ENCODE assay signal across 8 cellular contexts in genomic region chr10:99733366-99733765, GRCh38. TPM values are rescaled to one million over a fixed set of nuclear protein-coding genes. Genes with fewer than 3 reads are reported as not detected.
A peak's percentile ranks its signal among the peaks of the same experiment; 100 is the strongest.
DNase-seq lines count a peak whose midpoint lies in the region; ATAC-seq and TF ChIP-seq lines count a peak whose summit lies in the region.

No MANE protein-coding gene starts in this region.

- TF ChIP-seq POLR2A in right lobe of liver (IDR thresholded peaks at IDR 0.05), result no peak

- H3K9me3 Mint-ChIP-seq in GM23338, result peaks cover 2% of the 10 kb centered on the region; the same call in 1 of the 3 replicates
- H3K9me3 Mint-ChIP-seq in activated T-helper 1 cell treated with anti-CD3 and anti-CD28 coated beads, Interleukin-12 subunit alpha, Interleukin-12 subunit beta, Interleukin-2, Interleukin-4 antibody, amounts not matched to agents 30 ng/mL and 10 ng/mL and 1 ng/mL, durations not matched to agents 14 hours and 24 hours and 36 hours, result no peaks in the 10 kb centered on the region

- intact Hi-C loops in activated T-helper 1 cell treated with anti-CD3 and anti-CD28 coated beads, Interleukin-12 subunit alpha, Interleukin-12 subunit beta, Interleukin-2, Interleukin-4 antibody, amounts not matched to agents 30 ng/mL and 10 ng/mL and 1 ng/mL, durations not matched to agents 14 hours and 24 hours and 36 hours (cut with micrococcal nuclease), result loop anchor here (2.0 to 10.0 kb wide), 4 partner anchors 274 to 801 kb away; partner anchors contain the start of genes BLOC1S2, DNMBP, ERLIN1 and HIF1AN
- intact Hi-C loops in right lobe of liver (cut with DNase I), result no loop called here

- no peak overlapping the region for H2AFZ ChIP-seq in GM23338

- H3K4me2 ChIP-seq in GM23338, result 0 out of 2 replicates have a peak overlapping the region, but pooled peaks have one; percentile 79

- WGBS in right lobe of liver (ENCODE audit: insufficient coverage, low coverage, low lambda C conversion rate, missing lambda C conversion rate), result 97% methylated on average over 8 of the region's 8 CpGs

- no peak for TF ChIP-seq CTCF in AG10803 (conservative IDR thresholded peaks at IDR 0.05; ENCODE audit: low read length)
- TF ChIP-seq CTCF in GM23338 (conservative IDR thresholded peaks at IDR 0.05; ENCODE audit: low read depth in 2 of 2), result no peak
- TF ChIP-seq CTCF in right lobe of liver (IDR thresholded peaks at IDR 0.05), result no peak
- TF ChIP-seq CTCF in foreskin keratinocyte (conservative IDR thresholded peaks at IDR 0.05), result no peak

- no peaks in the 10 kb centered on the region for H3K9me2 ChIP-seq in GM23338 (ENCODE audit: insufficient read depth)

- no peaks in the 10 kb centered on the region; the same call in none of the 2 replicates for H4K20me1 ChIP-seq in GM23338 (replicated peaks; ENCODE audit: insufficient read depth)

- H3K27ac Mint-ChIP-seq in GM23338, result no peak overlapping the region
- no peak overlapping the region for H3K27ac Mint-ChIP-seq in activated T-helper 1 cell treated with anti-CD3 and anti-CD28 coated beads, Interleukin-12 subunit alpha, Interleukin-12 subunit beta, Interleukin-2, Interleukin-4 antibody, amounts not matched to agents 30 ng/mL and 10 ng/mL and 1 ng/mL, durations not matched to agents 14 hours and 24 hours and 36 hours

- DNase-seq in AG10803 (ENCODE audit: low read depth) (peak; percentile 29), GM23338 (ENCODE audit: low spot score) (no peak), right lobe of liver (no peak), NCI-H1092 (lab: John Stamatoyannopoulos, UW) (no peak), COLO829 (ENCODE audit: low spot score) (no peak), foreskin keratinocyte (no peak)
- DNase-seq in activated T-helper 1 cell treated with anti-CD3 and anti-CD28 coated beads, Interleukin-12 subunit alpha, Interleukin-12 subunit beta, Interleukin-2, Interleukin-4 antibody, amounts not matched to agents 30 ng/mL and 10 ng/mL and 1 ng/mL, durations not matched to agents 14 hours and 24 hours and 36 hours (ENCODE audit: low spot score), result no peak

- peaks cover 35% of the 10 kb centered on the region for H3K79me2 ChIP-seq in GM23338 (replicated peaks; ENCODE audit: insufficient read depth)

- no peak for ATAC-seq in GM23338
- ATAC-seq in right lobe of liver, result no peak
- no peak for ATAC-seq in HG03097 (IDR thresholded peaks at IDR 0.05; ENCODE audit: low FRiP score, unreplicated experiment)
- no peak for ATAC-seq in foreskin keratinocyte

- H3K27me3 Mint-ChIP-seq in GM23338 (ENCODE audit: insufficient read depth, low read depth, poor library complexity), result peaks cover 7% of the 10 kb centered on the region
- H3K27me3 Mint-ChIP-seq in activated T-helper 1 cell treated with anti-CD3 and anti-CD28 coated beads, Interleukin-12 subunit alpha, Interleukin-12 subunit beta, Interleukin-2, Interleukin-4 antibody, amounts not matched to agents 30 ng/mL and 10 ng/mL and 1 ng/mL, durations not matched to agents 14 hours and 24 hours and 36 hours (ENCODE audit: insufficient read depth), result no peaks in the 10 kb centered on the region

- H3K27me3 ChIP-seq in GM23338 (ENCODE audit: insufficient read depth) (no peaks in the 10 kb centered on the region), right lobe of liver (no peaks in the 10 kb centered on the region), foreskin keratinocyte (no peaks in the 10 kb centered on the region)

- no peaks in the 10 kb centered on the region for H3K9me3 ChIP-seq in right lobe of liver

- no peaks in the 10 kb centered on the region for H3F3A ChIP-seq in GM23338 (replicated peaks; ENCODE audit: low read depth)

- peaks cover 7% of the 10 kb centered on the region for H3K4me1 Mint-ChIP-seq in GM23338
- peaks cover 43% of the 10 kb centered on the region for H3K4me1 Mint-ChIP-seq in activated T-helper 1 cell treated with anti-CD3 and anti-CD28 coated beads, Interleukin-12 subunit alpha, Interleukin-12 subunit beta, Interleukin-2, Interleukin-4 antibody, amounts not matched to agents 30 ng/mL and 10 ng/mL and 1 ng/mL, durations not matched to agents 14 hours and 24 hours and 36 hours (ENCODE audit: low read depth)

- H3K36me3 ChIP-seq in GM23338 (ENCODE audit: insufficient read depth) (peaks cover 29% of the 10 kb centered on the region), right lobe of liver (peaks cover 0 to 20% (median 0%) of the 10 kb centered on the region in 4 donors)

- peaks cover 24% of the 10 kb centered on the region for H3K36me3 Mint-ChIP-seq in GM23338 (ENCODE audit: low read depth)
- H3K36me3 Mint-ChIP-seq in activated T-helper 1 cell treated with anti-CD3 and anti-CD28 coated beads, Interleukin-12 subunit alpha, Interleukin-12 subunit beta, Interleukin-2, Interleukin-4 antibody, amounts not matched to agents 30 ng/mL and 10 ng/mL and 1 ng/mL, durations not matched to agents 14 hours and 24 hours and 36 hours (ENCODE audit: low read depth), result peaks cover 29% of the 10 kb centered on the region

- H3K4me3 ChIP-seq in AG10803 (ENCODE audit: low read length), result peak overlapping the region; percentile 40
- peak overlapping the region; percentile 72; the same call in 1 of the 2 replicates for H3K4me3 ChIP-seq in GM23338
- H3K4me3 ChIP-seq in right lobe of liver, result peak overlapping the region in 2 of 3 donors; percentile 95 to 96

- H3K4me1 ChIP-seq in GM23338 (ENCODE audit: insufficient read depth) (peaks cover 4% of the 10 kb centered on the region; the same call in 1 of the 2 replicates), right lobe of liver (peaks cover 0 to 24% (median 4%) of the 10 kb centered on the region in 4 donors), foreskin keratinocyte (peaks cover 14% of the 10 kb centered on the region)

- H3K4me3 Mint-ChIP-seq in GM23338, result peak overlapping the region; percentile 63
- peak overlapping the region; percentile 79 for H3K4me3 Mint-ChIP-seq in activated T-helper 1 cell treated with anti-CD3 and anti-CD28 coated beads, Interleukin-12 subunit alpha, Interleukin-12 subunit beta, Interleukin-2, Interleukin-4 antibody, amounts not matched to agents 30 ng/mL and 10 ng/mL and 1 ng/mL, durations not matched to agents 14 hours and 24 hours and 36 hours

- no peak overlapping the region for H3K27ac ChIP-seq in GM23338 (ENCODE audit: low read depth)
- H3K27ac ChIP-seq in right lobe of liver, result peak overlapping the region; percentile 94 to 98 (median 97)
- H3K27ac ChIP-seq in foreskin keratinocyte, result no peak overlapping the region

TF ChIP-seq in GM23338, 12 proteins besides CTCF, POLR2A, EP300 and RAD21:
- TF ChIP-seq, protein P1, sequence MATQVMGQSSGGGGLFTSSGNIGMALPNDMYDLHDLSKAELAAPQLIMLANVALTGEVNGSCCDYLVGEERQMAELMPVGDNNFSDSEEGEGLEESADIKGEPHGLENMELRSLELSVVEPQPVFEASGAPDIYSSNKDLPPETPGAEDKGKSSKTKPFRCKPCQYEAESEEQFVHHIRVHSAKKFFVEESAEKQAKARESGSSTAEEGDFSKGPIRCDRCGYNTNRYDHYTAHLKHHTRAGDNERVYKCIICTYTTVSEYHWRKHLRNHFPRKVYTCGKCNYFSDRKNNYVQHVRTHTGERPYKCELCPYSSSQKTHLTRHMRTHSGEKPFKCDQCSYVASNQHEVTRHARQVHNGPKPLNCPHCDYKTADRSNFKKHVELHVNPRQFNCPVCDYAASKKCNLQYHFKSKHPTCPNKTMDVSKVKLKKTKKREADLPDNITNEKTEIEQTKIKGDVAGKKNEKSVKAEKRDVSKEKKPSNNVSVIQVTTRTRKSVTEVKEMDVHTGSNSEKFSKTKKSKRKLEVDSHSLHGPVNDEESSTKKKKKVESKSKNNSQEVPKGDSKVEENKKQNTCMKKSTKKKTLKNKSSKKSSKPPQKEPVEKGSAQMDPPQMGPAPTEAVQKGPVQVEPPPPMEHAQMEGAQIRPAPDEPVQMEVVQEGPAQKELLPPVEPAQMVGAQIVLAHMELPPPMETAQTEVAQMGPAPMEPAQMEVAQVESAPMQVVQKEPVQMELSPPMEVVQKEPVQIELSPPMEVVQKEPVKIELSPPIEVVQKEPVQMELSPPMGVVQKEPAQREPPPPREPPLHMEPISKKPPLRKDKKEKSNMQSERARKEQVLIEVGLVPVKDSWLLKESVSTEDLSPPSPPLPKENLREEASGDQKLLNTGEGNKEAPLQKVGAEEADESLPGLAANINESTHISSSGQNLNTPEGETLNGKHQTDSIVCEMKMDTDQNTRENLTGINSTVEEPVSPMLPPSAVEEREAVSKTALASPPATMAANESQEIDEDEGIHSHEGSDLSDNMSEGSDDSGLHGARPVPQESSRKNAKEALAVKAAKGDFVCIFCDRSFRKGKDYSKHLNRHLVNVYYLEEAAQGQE (IDR thresholded peaks at IDR 0.05; ENCODE audit: unreplicated experiment), result no peak
- TF ChIP-seq JUNB (IDR thresholded peaks at IDR 0.05; ENCODE audit: unreplicated experiment), result no peak
- no peak for TF ChIP-seq POLR2AphosphoS5 (IDR thresholded peaks at IDR 0.05; ENCODE audit: low read depth)
- TF ChIP-seq ZNF114 (CRISPR knock-in tag; IDR thresholded peaks at IDR 0.05), result no peak
- no peak for TF ChIP-seq EZH2 (IDR thresholded peaks at IDR 0.05; ENCODE audit: low read depth, unreplicated experiment)

RNA-seq across cellular contexts. Expression of gene CUTC, which starts 1.3 kb away (rescaled TPM):
- total RNA-seq in GM23338 (2014; rRNA removed; shearing (Covaris generic)), result 20.2 and 25.8 TPM in 2 replicates
- polyA plus RNA-seq in GM23338 (2016; fragmentation: Nextera tagmentation; extraction: Ambion mirVana) (30.4 and 31.6 TPM in 2 replicates), foreskin keratinocyte (19.9 and 20.4 TPM in 2 replicates)
- total RNA-seq in activated T-helper 1 cell treated with anti-CD3 and anti-CD28 coated beads, Interleukin-12 subunit alpha, Interleukin-12 subunit beta, Interleukin-2, Interleukin-4 antibody, amounts not matched to agents 30 ng/mL and 10 ng/mL and 1 ng/mL, durations not matched to agents 14 hours and 24 hours and 36 hours, result 42.2 and 45.4 TPM in 2 replicates
- total RNA-seq in right lobe of liver (10 to 100 TPM; 10.2 to 22.8 (median 15.8) TPM), foreskin keratinocyte (19.8 and 20.6 TPM in 2 replicates)

RNA-seq across cellular contexts. Expression of gene COX15, which starts 1.4 kb away (rescaled TPM):
- total RNA-seq in GM23338 (2014; rRNA removed; shearing (Covaris generic)), result 38.1 and 39.5 TPM in 2 replicates
- polyA plus RNA-seq in GM23338 (2016; fragmentation: Nextera tagmentation; extraction: Ambion mirVana) (15.7 and 22.3 TPM in 2 replicates), foreskin keratinocyte (16.0 and 20.1 TPM in 2 replicates)
- total RNA-seq in activated T-helper 1 cell treated with anti-CD3 and anti-CD28 coated beads, Interleukin-12 subunit alpha, Interleukin-12 subunit beta, Interleukin-2, Interleukin-4 antibody, amounts not matched to agents 30 ng/mL and 10 ng/mL and 1 ng/mL, durations not matched to agents 14 hours and 24 hours and 36 hours, result 36.7 and 38.1 TPM in 2 replicates
- total RNA-seq in right lobe of liver (10 to 100 TPM; 22.4 to 29.0 (median 23.4) TPM), foreskin keratinocyte (33.5 and 35.3 TPM in 2 replicates)

RNA-seq across cellular contexts. Expression of gene ABCC2, which starts 49.1 kb away (rescaled TPM):
- 0.45 and 1.0 TPM in 2 replicates for total RNA-seq in GM23338 (2014; rRNA removed; shearing (Covaris generic))
- polyA plus RNA-seq in GM23338 (2016; fragmentation: Nextera tagmentation; extraction: Ambion mirVana) (1.3 and 2.4 TPM in 2 replicates), foreskin keratinocyte (0.43 and 0.45 TPM in 2 replicates)
- total RNA-seq in activated T-helper 1 cell treated with anti-CD3 and anti-CD28 coated beads, Interleukin-12 subunit alpha, Interleukin-12 subunit beta, Interleukin-2, Interleukin-4 antibody, amounts not matched to agents 30 ng/mL and 10 ng/mL and 1 ng/mL, durations not matched to agents 14 hours and 24 hours and 36 hours, result 0.83 and 1.3 TPM in 2 replicates
- total RNA-seq in right lobe of liver (100 to 1,000 TPM; 136 to 372 (median 156) TPM), foreskin keratinocyte (0.82 and 0.92 TPM in 2 replicates)

Comparison
In these comparisons a context has a peak if more than half of its experiments do, and no peak if none do; other contexts are left out.
1. H3K4me3 ChIP-seq: peak in every context shown above with its lines; median percentile 96 in right lobe of liver; 72 in GM23338; 40 in AG10803.
2. H3K27ac ChIP-seq: peak in right lobe of liver (3 of 3); none in GM23338 (single experiment) and foreskin keratinocyte (single experiment).
3. RNA of gene ABCC2, which starts 49.1 kb away (total RNA-seq): 136 to 372 TPM in right lobe of liver; 0.82 to 0.92 TPM in foreskin keratinocyte, 0.83 to 1.3 TPM in activated T-helper 1 cell treated with anti-CD3 and anti-CD28 coated beads, Interleukin-12 subunit alpha, Interleukin-12 subunit beta, Interleukin-2, Interleukin-4 antibody, amounts not matched to agents 30 ng/mL and 10 ng/mL and 1 ng/mL, durations not matched to agents 14 hours and 24 hours and 36 hours and 0.45 to 1.0 TPM in GM23338; every median in the first group is over 10 times any median in the second.